Comparison of ENCODE assay signal across 18 cellular contexts in the genomic region with DNA sequence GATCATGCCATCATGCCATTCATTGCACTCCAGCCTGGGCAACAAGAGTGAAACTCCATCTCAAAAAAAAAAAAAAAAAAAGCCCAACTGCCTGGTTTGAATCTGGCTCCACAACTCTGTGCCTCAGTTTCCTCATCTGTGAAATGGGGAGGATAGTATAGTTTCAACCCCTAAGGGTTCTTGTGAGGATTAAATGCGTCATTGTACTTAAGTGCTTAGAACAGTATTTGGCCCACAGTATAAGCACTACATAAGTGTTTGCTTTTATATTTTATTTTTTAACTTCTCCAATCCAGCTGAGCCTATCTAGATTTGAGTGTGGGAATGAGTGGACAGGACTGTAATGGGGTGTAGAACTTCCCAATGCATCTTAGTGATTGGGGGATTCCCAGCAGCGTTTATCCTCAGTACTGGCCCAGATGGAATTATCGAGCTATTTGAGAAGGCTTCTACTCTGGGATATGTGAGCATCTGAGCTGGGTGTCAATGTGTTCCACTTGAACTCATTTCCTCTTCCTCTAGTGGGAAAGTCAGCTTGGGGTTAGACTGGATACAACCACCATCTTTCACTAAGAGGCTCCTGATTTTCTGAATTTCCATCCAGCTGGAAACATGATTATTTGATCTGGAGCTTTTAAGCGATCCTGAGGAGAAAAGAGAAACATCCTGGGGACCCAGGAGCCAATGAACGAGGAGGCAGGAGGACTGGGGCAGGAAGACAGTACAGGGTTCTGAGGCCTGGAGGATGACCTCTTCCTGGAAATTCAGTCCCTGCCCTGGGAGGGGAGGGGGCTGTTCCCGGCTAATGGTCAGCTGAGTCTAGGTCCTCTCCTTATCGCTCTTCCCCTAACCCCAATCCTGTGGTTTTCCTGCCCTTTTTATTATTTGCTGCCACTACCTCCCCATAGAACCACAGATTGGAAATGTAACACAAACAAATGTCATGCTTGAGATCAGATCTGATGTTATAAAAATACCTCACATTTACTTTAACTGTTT. TPM values are rescaled to one million over a fixed set of nuclear protein-coding genes. Genes with fewer than 3 reads are reported as not detected.
A peak's percentile ranks its signal among the peaks of the same experiment; 100 is the strongest.
DNase-seq lines count a peak whose midpoint lies in the region; ATAC-seq and TF ChIP-seq lines count a peak whose summit lies in the region.
"Had no signal": no experiment of that assay in that cellular context is flagged by ENCODE, and none has a peak within 500 bp of the region (broad histone marks: within the 10 kb centered on the region; RNA-seq: fewer than 3 reads in every experiment).

No MANE protein-coding gene starts in this region.

- H3K9me3 ChIP-seq in T-helper 17 cell (ENCODE audit: control insufficient read depth, low read length, poor library complexity, severe bottlenecking): no peaks in the 10 kb centered on the region
- H3K9me3 ChIP-seq: gastrocnemius medialis, transverse colon had no signal

- H3K36me3 Mint-ChIP-seq in GM23338 (ENCODE audit: low read depth) (peaks cover 2% of the 10 kb centered on the region; the same call in 1 of the 3 replicates), T-helper 17 cell (ENCODE audit: low read depth) (no peaks in the 10 kb centered on the region)
- H3K36me3 Mint-ChIP-seq: activated CD4-positive, alpha-beta memory T cell treated with anti-CD3 and anti-CD28 coated beads for 36 hours had no signal

- H3K4me3 Mint-ChIP-seq in GM23338 (no peak overlapping the region), T-helper 17 cell (no peak overlapping the region)
- H3K4me3 Mint-ChIP-seq: activated CD4-positive, alpha-beta memory T cell treated with anti-CD3 and anti-CD28 coated beads for 36 hours had no signal

- no peaks in the 10 kb centered on the region; the same call in 2 of the 3 replicates for H3K4me1 Mint-ChIP-seq in GM23338
- H3K4me1 Mint-ChIP-seq in T-helper 17 cell: peaks cover 20% of the 10 kb centered on the region

- no peak overlapping the region for H3K4me2 ChIP-seq in GM23338

- H3K4me3 ChIP-seq in GM23338 (no peak overlapping the region), fibroblast of villous mesenchyme (ENCODE audit: low read depth, low read length) (no peak overlapping the region)
- H3K4me3 ChIP-seq: dorsolateral prefrontal cortex, gastrocnemius medialis, transverse colon had no signal

- TF ChIP-seq CTCF in GM23338 (conservative IDR thresholded peaks at IDR 0.05; ENCODE audit: low read depth in 2 of 2) (no peak), fibroblast of villous mesenchyme (IDR thresholded peaks at IDR 0.05; ENCODE audit: insufficient read depth, low read depth, low read length) (no peak)

- no peak overlapping the region for H2AFZ ChIP-seq in GM23338

- no peak for ATAC-seq in GM23338
- no peak for ATAC-seq in T-helper 17 cell
- ATAC-seq in sciatic nerve: peak; percentile 63
- no peak for ATAC-seq in GM18909 (IDR thresholded peaks at IDR 0.05; ENCODE audit: poor library complexity, unreplicated experiment)
- ATAC-seq: gastrocnemius medialis had no signal

- H3K27me3 Mint-ChIP-seq in GM23338 (ENCODE audit: insufficient read depth, low read depth, poor library complexity): peaks cover 8% of the 10 kb centered on the region
- H3K27me3 Mint-ChIP-seq in T-helper 17 cell: no peaks in the 10 kb centered on the region
- H3K27me3 Mint-ChIP-seq: activated CD4-positive, alpha-beta memory T cell treated with anti-CD3 and anti-CD28 coated beads for 36 hours had no signal

- no peaks in the 10 kb centered on the region for H3K9me3 Mint-ChIP-seq in GM23338
- H3K9me3 Mint-ChIP-seq: activated CD4-positive, alpha-beta memory T cell treated with anti-CD3 and anti-CD28 coated beads for 36 hours had no signal

- H3K79me2 ChIP-seq in GM23338 (replicated peaks; ENCODE audit: insufficient read depth): no peaks in the 10 kb centered on the region; the same call in 1 of the 2 replicates

- no peak overlapping the region for H3K27ac ChIP-seq in GM23338 (ENCODE audit: low read depth)
- H3K27ac ChIP-seq: dorsolateral prefrontal cortex, gastrocnemius medialis, transverse colon, WERI-Rb-1 had no signal

- H3K36me3 ChIP-seq in GM23338 (ENCODE audit: insufficient read depth): no peaks in the 10 kb centered on the region

- intact Hi-C loops in sciatic nerve (cut with DNase I): no loop called here

- H3K4me1 ChIP-seq in GM23338 (ENCODE audit: insufficient read depth): no peaks in the 10 kb centered on the region
- H3K4me1 ChIP-seq: gastrocnemius medialis, transverse colon had no signal

- 0 out of 2 replicates have a peak, but pooled peaks cover 4% of the 10 kb centered on the region for H3F3A ChIP-seq in GM23338 (replicated peaks; ENCODE audit: low read depth)

- H3K27ac Mint-ChIP-seq in GM23338 (0 out of 2 replicates have a peak overlapping the region, but pooled peaks have one; percentile 47), T-helper 17 cell (peak overlapping the region; percentile 53)
- H3K27ac Mint-ChIP-seq: activated CD4-positive, alpha-beta memory T cell treated with anti-CD3 and anti-CD28 coated beads for 36 hours had no signal

- DNase-seq in GM23338 (ENCODE audit: low spot score): no peak
- no peak for DNase-seq in T-helper 17 cell
- peak; percentile 20 for DNase-seq in fibroblast of villous mesenchyme (ENCODE audit: low read depth)
- no peak for DNase-seq in sciatic nerve (ENCODE audit: low spot score)
- DNase-seq in NCI-H1048 (lab: John Stamatoyannopoulos, UW): no peak
- DNase-seq in HK-2 (ENCODE audit: unreplicated experiment): no peak
- DNase-seq: activated CD4-positive, alpha-beta memory T cell treated with anti-CD3 and anti-CD28 coated beads for 36 hours; dorsolateral prefrontal cortex; gastrocnemius medialis; GOT3; Karpas-422; NCI-H1105; NCI-H526; SHP77 treated with DMSO at 0.1 percent for 48 hours; stimulated activated naive CD4-positive, alpha-beta T cell treated with Interleukin-2 at 50 U/mL for 16 hours; transverse colon; WERI-Rb-1 had no signal

- H3K9me2 ChIP-seq in GM23338 (ENCODE audit: insufficient read depth): no peaks in the 10 kb centered on the region

- no peaks in the 10 kb centered on the region for H4K20me1 ChIP-seq in GM23338 (replicated peaks; ENCODE audit: insufficient read depth)

- no peaks in the 10 kb centered on the region for H3K27me3 ChIP-seq in GM23338 (ENCODE audit: insufficient read depth)
- H3K27me3 ChIP-seq: dorsolateral prefrontal cortex, gastrocnemius medialis, transverse colon had no signal

TF ChIP-seq in GM23338, 12 proteins besides CTCF, POLR2A, EP300 and RAD21 (continues in another document):
- no peak for TF ChIP-seq EZH2 (IDR thresholded peaks at IDR 0.05; ENCODE audit: low read depth, unreplicated experiment)
- no peak for TF ChIP-seq NANOG (IDR thresholded peaks at IDR 0.05; ENCODE audit: borderline replicate concordance)
- no peak for TF ChIP-seq ZNF114 (CRISPR knock-in tag; IDR thresholded peaks at IDR 0.05)
- TF ChIP-seq, protein P1, sequence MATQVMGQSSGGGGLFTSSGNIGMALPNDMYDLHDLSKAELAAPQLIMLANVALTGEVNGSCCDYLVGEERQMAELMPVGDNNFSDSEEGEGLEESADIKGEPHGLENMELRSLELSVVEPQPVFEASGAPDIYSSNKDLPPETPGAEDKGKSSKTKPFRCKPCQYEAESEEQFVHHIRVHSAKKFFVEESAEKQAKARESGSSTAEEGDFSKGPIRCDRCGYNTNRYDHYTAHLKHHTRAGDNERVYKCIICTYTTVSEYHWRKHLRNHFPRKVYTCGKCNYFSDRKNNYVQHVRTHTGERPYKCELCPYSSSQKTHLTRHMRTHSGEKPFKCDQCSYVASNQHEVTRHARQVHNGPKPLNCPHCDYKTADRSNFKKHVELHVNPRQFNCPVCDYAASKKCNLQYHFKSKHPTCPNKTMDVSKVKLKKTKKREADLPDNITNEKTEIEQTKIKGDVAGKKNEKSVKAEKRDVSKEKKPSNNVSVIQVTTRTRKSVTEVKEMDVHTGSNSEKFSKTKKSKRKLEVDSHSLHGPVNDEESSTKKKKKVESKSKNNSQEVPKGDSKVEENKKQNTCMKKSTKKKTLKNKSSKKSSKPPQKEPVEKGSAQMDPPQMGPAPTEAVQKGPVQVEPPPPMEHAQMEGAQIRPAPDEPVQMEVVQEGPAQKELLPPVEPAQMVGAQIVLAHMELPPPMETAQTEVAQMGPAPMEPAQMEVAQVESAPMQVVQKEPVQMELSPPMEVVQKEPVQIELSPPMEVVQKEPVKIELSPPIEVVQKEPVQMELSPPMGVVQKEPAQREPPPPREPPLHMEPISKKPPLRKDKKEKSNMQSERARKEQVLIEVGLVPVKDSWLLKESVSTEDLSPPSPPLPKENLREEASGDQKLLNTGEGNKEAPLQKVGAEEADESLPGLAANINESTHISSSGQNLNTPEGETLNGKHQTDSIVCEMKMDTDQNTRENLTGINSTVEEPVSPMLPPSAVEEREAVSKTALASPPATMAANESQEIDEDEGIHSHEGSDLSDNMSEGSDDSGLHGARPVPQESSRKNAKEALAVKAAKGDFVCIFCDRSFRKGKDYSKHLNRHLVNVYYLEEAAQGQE (IDR thresholded peaks at IDR 0.05; ENCODE audit: unreplicated experiment): no peak
- no peak for TF ChIP-seq STAT1 (IDR thresholded peaks at IDR 0.05; ENCODE audit: unreplicated experiment)
- TF ChIP-seq POLR2AphosphoS5 (IDR thresholded peaks at IDR 0.05; ENCODE audit: low read depth): no peak
- no peak for TF ChIP-seq CREB1 (CRISPR knock-in tag; IDR thresholded peaks at IDR 0.05; ENCODE audit: low read depth)

RNA-seq across cellular contexts. Expression of a gene that starts 9.3 kb away (rescaled TPM):
- total RNA-seq in GM23338 (2014; rRNA removed; shearing (Covaris generic)): 39.6 and 56.5 TPM in 2 replicates
- polyA plus RNA-seq in GM23338 (2016; fragmentation: Nextera tagmentation; extraction: Ambion mirVana): 12.7 and 13.2 TPM in 2 replicates
- total RNA-seq in T-helper 17 cell (under 1 TPM; 0.30 to 0.83 TPM), fibroblast of villous mesenchyme (4.8 and 6.5 TPM in 2 replicates), sciatic nerve (1.2 TPM)

RNA-seq across cellular contexts. Expression of a gene that starts 26.8 kb away (rescaled TPM):
- 39.3 and 50.2 TPM in 2 replicates for total RNA-seq in GM23338 (2014; rRNA removed; shearing (Covaris generic))
- polyA plus RNA-seq in GM23338 (2016; fragmentation: Nextera tagmentation; extraction: Ambion mirVana): 16.4 and 18.5 TPM in 2 replicates
- total RNA-seq in T-helper 17 cell (10 to 100 TPM; 57.6 to 57.8 TPM), fibroblast of villous mesenchyme (28.0 and 29.4 TPM in 2 replicates), sciatic nerve (56.3 TPM)

RNA-seq across cellular contexts. Expression of a gene that starts 36.5 kb away (rescaled TPM):
- total RNA-seq in GM23338 (2014; rRNA removed; shearing (Covaris generic)): 199 and 225 TPM in 2 replicates
- 567 and 586 TPM in 2 replicates for polyA plus RNA-seq in GM23338 (2016; fragmentation: Nextera tagmentation; extraction: Ambion mirVana)
- total RNA-seq in T-helper 17 cell (100 to 1,000 TPM; 566 to 600 TPM), fibroblast of villous mesenchyme (328 and 382 TPM in 2 replicates), sciatic nerve (490 TPM)

RNA-seq across cellular contexts. Expression of a gene that starts 40.7 kb away (rescaled TPM):
- 65.0 and 66.5 TPM in 2 replicates for total RNA-seq in GM23338 (2014; rRNA removed; shearing (Covaris generic))
- polyA plus RNA-seq in GM23338 (2016; fragmentation: Nextera tagmentation; extraction: Ambion mirVana): 94.2 and 100.0 TPM in 2 replicates
- total RNA-seq in T-helper 17 cell (10 to 100 TPM; 30.6 to 32.5 TPM), fibroblast of villous mesenchyme (30.2 and 39.6 TPM in 2 replicates), sciatic nerve (31.9 TPM)

RNA-seq across cellular contexts. Expression of a gene that starts 51.8 kb away (rescaled TPM):
- total RNA-seq in GM23338 (2014; rRNA removed; shearing (Covaris generic)): 0.39 TPM in 1 of 2 replicates, not detected in the other
- 0.32 and 0.43 TPM in 2 replicates for polyA plus RNA-seq in GM23338 (2016; fragmentation: Nextera tagmentation; extraction: Ambion mirVana)
- 100 to 1,000 TPM; 306 to 367 TPM for total RNA-seq in T-helper 17 cell
- total RNA-seq in fibroblast of villous mesenchyme: under 0.01 TPM in 1 of 2 replicates, not detected in the other
- total RNA-seq in sciatic nerve: 33.4 TPM
